ENCODE assay signal across 29 cellular contexts in genomic region chr2:39787123-39787522, GRCh38.
"Had no signal": no experiment of that assay in that cellular context is flagged by ENCODE, and none has a peak within 500 bp of the region (broad histone marks: within the 10 kb centered on the region; RNA-seq: fewer than 3 reads in every experiment).

No MANE protein-coding gene starts in this region.

- H3K27ac Mint-ChIP-seq: natural killer cell; nephron; neural progenitor cell; progenitor cell of endocrine pancreas; stimulated activated naive B cell treated with anti-CD40 and anti-IgM and Interleukin-4, amounts not matched to agents 10 μg/mL and 1 μg/mL and 100 μg/mL, for 72 hours; stimulated activated naive CD8-positive, alpha-beta T cell treated with anti-CD3 and anti-CD28 coated beads, Interleukin-15, Interleukin-2, amounts not matched to agents 100 ng/mL and 50 ng/mL, for 24 hours had no signal

- DNase-seq: natural killer cell; occipital lobe; ovary; posterior cingulate gyrus; psoas muscle; right cardiac atrium; spleen; stimulated activated CD4-positive, alpha-beta T cell treated with anti-CD3 and anti-CD28 coated beads, Interleukin-12 subunit alpha, Interleukin-12 subunit beta, amount 100 ng/mL, for 4 hours; stimulated activated CD4-positive, alpha-beta T cell treated with anti-CD3 and anti-CD28 coated beads, Interleukin-1b, Interleukin-23, amount 100 ng/mL, for 48 hours; stimulated activated CD4-positive, alpha-beta T cell treated with anti-CD3 and anti-CD28 coated beads, Interleukin-4, amount 100 ng/mL, for 1 hour; stimulated activated CD4-positive, alpha-beta T cell treated with anti-CD3 and anti-CD28 coated beads, Interleukin-4, amount 100 ng/mL, for 4 hours; stimulated activated CD8-positive, alpha-beta memory T cell treated with anti-CD3 and anti-CD28 coated beads, Interleukin-4, amount 100 ng/mL, for 48 hours; stimulated activated naive B cell treated with anti-CD40 and anti-IgM and Interleukin-4, amounts not matched to agents 10 μg/mL and 1 μg/mL and 100 μg/mL, for 72 hours; stimulated activated naive CD4-positive, alpha-beta T cell treated with Interleukin-2 at 50 U/mL for 16 hours; stomach; thyroid gland; upper lobe of left lung had no signal

- H3K27ac ChIP-seq: neural progenitor cell, ovary, parathyroid adenoma, psoas muscle, skin epidermis, spleen, stomach, thoracic aorta, thyroid gland, tibial nerve, upper lobe of left lung, vagina had no signal

- H3K27me3 Mint-ChIP-seq: stimulated activated naive B cell treated with anti-CD40 and anti-IgM and Interleukin-4, amounts not matched to agents 10 μg/mL and 1 μg/mL and 100 μg/mL, for 72 hours had no signal

- H3K4me3 Mint-ChIP-seq: natural killer cell; nephron; neural progenitor cell; stimulated activated naive B cell treated with anti-CD40 and anti-IgM and Interleukin-4, amounts not matched to agents 10 μg/mL and 1 μg/mL and 100 μg/mL, for 72 hours; stimulated activated naive CD8-positive, alpha-beta T cell treated with anti-CD3 and anti-CD28 coated beads, Interleukin-15, Interleukin-2, amounts not matched to agents 100 ng/mL and 50 ng/mL, for 24 hours had no signal

- H3K4me1 Mint-ChIP-seq: natural killer cell, neural progenitor cell had no signal

- H3K4me3 ChIP-seq: neural progenitor cell, ovary, psoas muscle, skin epidermis, smooth muscle cell, spleen, stomach, thoracic aorta, thyroid gland, tibial nerve, upper lobe of left lung, vagina had no signal

- ATAC-seq: natural killer cell; psoas muscle; right cardiac atrium; sciatic nerve; stimulated activated naive B cell treated with anti-CD40 and anti-IgM and Interleukin-4, amounts not matched to agents 10 μg/mL and 1 μg/mL and 100 μg/mL, for 72 hours had no signal

- FAIRE-seq: urothelium cell line had no signal

- H3K4me1 ChIP-seq: neural progenitor cell, parathyroid adenoma, psoas muscle, spleen, stomach, thyroid gland, upper lobe of left lung, vagina had no signal

- H3K27me3 ChIP-seq: neural progenitor cell, ovary, spleen, stomach, thyroid gland, tibial nerve, upper lobe of left lung, vagina had no signal

- H3K9me3 ChIP-seq: ovary, psoas muscle, thoracic aorta, thyroid gland, vagina had no signal

- H3K36me3 ChIP-seq: neural progenitor cell, ovary, spleen, stomach, thoracic aorta, thyroid gland, tibial nerve, upper lobe of left lung, vagina had no signal
